In the genomic region with DNA sequence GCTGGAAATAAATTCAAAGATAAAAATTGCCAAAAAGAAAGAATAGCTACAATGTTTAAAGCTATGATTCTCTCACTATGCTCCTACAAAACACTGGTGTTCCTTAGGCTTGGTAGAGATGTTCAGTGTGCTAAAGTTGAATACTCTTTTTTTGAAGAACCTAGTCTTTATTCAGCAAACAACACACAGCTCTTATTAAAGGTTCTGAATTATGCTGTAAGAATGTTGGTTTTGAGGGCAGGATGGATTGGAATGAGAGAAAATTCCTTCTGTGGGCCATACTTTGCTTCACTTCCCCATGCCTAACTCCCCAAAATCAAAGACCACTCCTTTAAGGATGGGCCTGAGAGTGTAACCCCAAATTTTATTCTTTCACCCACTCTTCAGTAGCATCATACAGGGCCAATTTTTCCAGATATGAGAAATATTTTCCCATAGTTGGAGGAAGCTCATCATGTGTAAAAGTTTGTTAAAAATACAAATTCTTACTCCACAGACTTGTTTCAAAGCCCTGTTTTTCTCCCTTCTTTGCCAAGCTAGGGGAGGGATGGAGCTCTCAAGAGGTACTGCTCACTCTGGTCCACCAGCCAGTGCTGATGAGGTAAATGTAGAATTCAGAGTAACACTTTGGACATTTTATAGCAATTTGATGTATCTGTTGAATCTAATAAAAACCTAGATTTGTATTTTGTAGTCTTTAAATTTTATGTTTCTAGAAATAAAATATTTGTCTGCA, we compare ENCODE assay signal across 17 cellular contexts.
DNase-seq lines count a peak whose midpoint lies in the region; ATAC-seq and TF ChIP-seq lines count a peak whose summit lies in the region.
"Had no signal": no experiment of that assay in that cellular context is flagged by ENCODE, and none has a peak within 500 bp of the region (broad histone marks: within the 10 kb centered on the region; RNA-seq: fewer than 3 reads in every experiment).

No MANE protein-coding gene starts in this region.

- H3K9me3 Mint-ChIP-seq in GM23338, result peaks cover 3% of the 10 kb centered on the region; the same call in 2 of the 3 replicates

- H3F3A ChIP-seq in smooth muscle cell (ENCODE audit: low read depth) (peaks cover 7% of the 10 kb centered on the region), GM23338 (replicated peaks; ENCODE audit: low read depth) (no peaks in the 10 kb centered on the region)

- H4K20me1 ChIP-seq in smooth muscle cell (ENCODE audit: low read depth) (no peaks in the 10 kb centered on the region), GM23338 (replicated peaks; ENCODE audit: insufficient read depth) (no peaks in the 10 kb centered on the region)

- H2AFZ ChIP-seq in smooth muscle cell (ENCODE audit: low read depth) (no peak overlapping the region), GM23338 (no peak overlapping the region)
- H2AFZ ChIP-seq: hepatocyte had no signal

- H3K27me3 ChIP-seq in SJSA1 (replicated peaks) (no peaks in the 10 kb centered on the region), smooth muscle cell (ENCODE audit: low read depth) (no peaks in the 10 kb centered on the region), A673 (replicated peaks; ENCODE audit: insufficient read depth, low read depth, low read length, poor library complexity) (no peaks in the 10 kb centered on the region), GM23338 (ENCODE audit: insufficient read depth) (no peaks in the 10 kb centered on the region), HAP-1 (ENCODE audit: low read depth) (no peaks in the 10 kb centered on the region)
- H3K27me3 ChIP-seq: hepatocyte had no signal

- no peak for ATAC-seq in GM23338

- H3K4me3 ChIP-seq in SJSA1 (no peak overlapping the region), smooth muscle cell (no peak overlapping the region), A673 (ENCODE audit: low read depth, low read length, poor library complexity, severe bottlenecking) (no peak overlapping the region), GM23338 (no peak overlapping the region), HAP-1 (no peak overlapping the region)
- H3K4me3 ChIP-seq: hepatocyte had no signal

- no peak for TF ChIP-seq CTCF in smooth muscle cell (IDR thresholded peaks at IDR 0.05; ENCODE audit: borderline replicate concordance, insufficient read depth, poor library complexity, severe bottlenecking)
- TF ChIP-seq CTCF in A673 (conservative IDR thresholded peaks at IDR 0.05; ENCODE audit: low read depth, low read length), result no peak
- TF ChIP-seq CTCF in GM23338 (conservative IDR thresholded peaks at IDR 0.05; ENCODE audit: low read depth in 2 of 2), result no peak

- in situ Hi-C loops in HAP-1 (cut with MboI; ENCODE audit: low sequenced_read_pairs), result no loop called here

- DNase-seq in ELR (ENCODE audit: low read depth) (peak; percentile 48), SJSA1 (ENCODE audit: low read depth in 1 of 2, low spot score in 2 of 2) (peak in 1 of 2 experiments; percentile 55), fibroblast of gingiva (ENCODE audit: low read depth) (peak; percentile 69), smooth muscle cell (lab: John Stamatoyannopoulos, UW; ENCODE audit: unreplicated experiment) (no peak), A673 (ENCODE audit: low spot score) (no peak), GM23338 (ENCODE audit: low spot score) (no peak), NCI-H128 (lab: John Stamatoyannopoulos, UW; ENCODE audit: unreplicated experiment) (no peak), HAP-1 (ENCODE audit: low spot score in 2 of 2) (no peak)
- DNase-seq: activated CD4-positive, alpha-beta memory T cell treated with anti-CD3 and anti-CD28 coated beads, Interleukin-2, amount 10 ng/mL, durations not matched to agents 7 days and 5 days; activated T-cell treated with anti-CD3 and anti-CD28 coated beads, Interleukin-2, amount 50 U/mL, for 48 hours; DMS79; MM.1S; naive B cell; NCI-H187 treated with DMSO at 0.1 percent for 48 hours had no signal

- H3K27ac ChIP-seq in SJSA1 (peak overlapping the region; percentile 63), smooth muscle cell (ENCODE audit: low read depth) (peak overlapping the region; percentile 63), A673 (ENCODE audit: low read depth, low read length, poor library complexity, severe bottlenecking) (no peak overlapping the region), GM23338 (ENCODE audit: low read depth) (no peak overlapping the region)
- H3K27ac ChIP-seq: epithelial cell of prostate, hepatocyte had no signal

- H3K9me2 ChIP-seq in GM23338 (ENCODE audit: insufficient read depth), result no peaks in the 10 kb centered on the region

- H3K27ac Mint-ChIP-seq in GM23338, result no peak overlapping the region
- H3K27ac Mint-ChIP-seq: activated CD4-positive, alpha-beta memory T cell treated with anti-CD3 and anti-CD28 coated beads, Interleukin-2, amount 10 ng/mL, durations not matched to agents 7 days and 5 days; dendritic cell treated with granulocyte-macrophage colony-stimulating factor and Interleukin-4, amounts not matched to agents 40 ng/mL and 50 ng/mL, for 4 days; naive B cell had no signal

- no peaks in the 10 kb centered on the region for H3K4me1 Mint-ChIP-seq in GM23338

- H3K36me3 ChIP-seq in SJSA1, result peaks cover 9% of the 10 kb centered on the region
- H3K36me3 ChIP-seq in smooth muscle cell (ENCODE audit: low read depth), result no peaks in the 10 kb centered on the region
- peaks cover 20% of the 10 kb centered on the region for H3K36me3 ChIP-seq in A673 (ENCODE audit: insufficient read depth, low read length, poor library complexity, severe bottlenecking)
- H3K36me3 ChIP-seq in GM23338 (ENCODE audit: insufficient read depth), result no peaks in the 10 kb centered on the region
- H3K36me3 ChIP-seq in HAP-1 (replicated peaks), result no peaks in the 10 kb centered on the region

- H3K9me3 ChIP-seq in SJSA1 (replicated peaks) (no peaks in the 10 kb centered on the region), smooth muscle cell (replicated peaks; ENCODE audit: low read depth) (no peaks in the 10 kb centered on the region), A673 (ENCODE audit: low read depth, low read length, poor library complexity, severe bottlenecking) (no peaks in the 10 kb centered on the region), HAP-1 (no peaks in the 10 kb centered on the region)

- intact Hi-C loops in A673 (cut with micrococcal nuclease; ENCODE audit: unreplicated experiment), result no loop called here

- H3K4me1 ChIP-seq in SJSA1 (replicated peaks) (peaks cover 35% of the 10 kb centered on the region), smooth muscle cell (ENCODE audit: low read depth) (peaks cover 19% of the 10 kb centered on the region), A673 (ENCODE audit: insufficient read depth, low read length, poor library complexity, severe bottlenecking) (peaks cover 44% of the 10 kb centered on the region), GM23338 (ENCODE audit: insufficient read depth) (no peaks in the 10 kb centered on the region), HAP-1 (no peaks in the 10 kb centered on the region)

- CTCF ChIA-PET in A673 (lab: Charles Lee), result no interaction called here

- H3K27me3 Mint-ChIP-seq in GM23338 (ENCODE audit: insufficient read depth, low read depth, poor library complexity), result no peaks in the 10 kb centered on the region
- H3K27me3 Mint-ChIP-seq: activated CD4-positive, alpha-beta memory T cell treated with anti-CD3 and anti-CD28 coated beads, Interleukin-2, amount 10 ng/mL, durations not matched to agents 7 days and 5 days; dendritic cell treated with granulocyte-macrophage colony-stimulating factor and Interleukin-4, amounts not matched to agents 40 ng/mL and 50 ng/mL, for 4 days; naive B cell had no signal

- no peaks in the 10 kb centered on the region for H3K79me2 ChIP-seq in smooth muscle cell (ENCODE audit: low read depth)
- no peaks in the 10 kb centered on the region for H3K79me2 ChIP-seq in GM23338 (replicated peaks; ENCODE audit: insufficient read depth)
- H3K79me2 ChIP-seq: hepatocyte had no signal

- no peak overlapping the region for H3K9ac ChIP-seq in smooth muscle cell (ENCODE audit: low read depth)

- H3K4me2 ChIP-seq in smooth muscle cell, result peak overlapping the region; percentile 34
- H3K4me2 ChIP-seq in GM23338, result no peak overlapping the region
- H3K4me2 ChIP-seq: hepatocyte had no signal

- BruUV-seq in A673 (replicated peaks; lab: Mats Ljungman, UMichigan), result no TSS peak

- no peak overlapping the region for H3K4me3 Mint-ChIP-seq in GM23338
- H3K4me3 Mint-ChIP-seq: activated CD4-positive, alpha-beta memory T cell treated with anti-CD3 and anti-CD28 coated beads, Interleukin-2, amount 10 ng/mL, durations not matched to agents 7 days and 5 days; dendritic cell treated with granulocyte-macrophage colony-stimulating factor and Interleukin-4, amounts not matched to agents 40 ng/mL and 50 ng/mL, for 4 days; naive B cell had no signal

- POLR2A ChIA-PET in A673 (lab: Charles Lee; ENCODE audit: low non-redundant PET), result no interaction called here

- H3K36me3 Mint-ChIP-seq in GM23338 (ENCODE audit: low read depth), result peaks cover 30% of the 10 kb centered on the region

TF ChIP-seq in GM23338, 12 proteins besides CTCF, POLR2A, EP300 and RAD21:
- TF ChIP-seq STAT1 (IDR thresholded peaks at IDR 0.05; ENCODE audit: unreplicated experiment), result no peak
- TF ChIP-seq, protein P1, sequence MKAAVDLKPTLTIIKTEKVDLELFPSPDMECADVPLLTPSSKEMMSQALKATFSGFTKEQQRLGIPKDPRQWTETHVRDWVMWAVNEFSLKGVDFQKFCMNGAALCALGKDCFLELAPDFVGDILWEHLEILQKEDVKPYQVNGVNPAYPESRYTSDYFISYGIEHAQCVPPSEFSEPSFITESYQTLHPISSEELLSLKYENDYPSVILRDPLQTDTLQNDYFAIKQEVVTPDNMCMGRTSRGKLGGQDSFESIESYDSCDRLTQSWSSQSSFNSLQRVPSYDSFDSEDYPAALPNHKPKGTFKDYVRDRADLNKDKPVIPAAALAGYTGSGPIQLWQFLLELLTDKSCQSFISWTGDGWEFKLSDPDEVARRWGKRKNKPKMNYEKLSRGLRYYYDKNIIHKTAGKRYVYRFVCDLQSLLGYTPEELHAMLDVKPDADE (IDR thresholded peaks at IDR 0.05), result no peak
TF ChIP-seq in GM23338: peak in this region for 0.

Comparison
In these comparisons a context has a peak if more than half of its experiments do, and no peak if none do; other contexts are left out.
1. DNase-seq: peak in ELR (single experiment) and fibroblast of gingiva (single experiment); none in smooth muscle cell (single experiment), A673 (single experiment), GM23338 (single experiment), NCI-H128 (single experiment) and HAP-1 (0 of 2).
2. H3K27ac ChIP-seq: peak in SJSA1 (single experiment) and smooth muscle cell (single experiment); none in A673 (single experiment) and GM23338 (single experiment).